ENCODE assay signal across 8 cellular contexts in genomic region chr17:33964344-33964979, GRCh38.
DNase-seq lines count a peak whose midpoint lies in the region; ATAC-seq and TF ChIP-seq lines count a peak whose summit lies in the region.

No MANE protein-coding gene starts in this region.

- H3K36me3 ChIP-seq in upper lobe of right lung (no peaks in the 10 kb centered on the region), ovary (no peaks in the 10 kb centered on the region)

- H3K4me1 Mint-ChIP-seq in activated CD8-positive, alpha-beta T cell treated with anti-CD3 and anti-CD28 coated beads for 36 hours (ENCODE audit: low read depth) = peaks cover 22% of the 10 kb centered on the region

- CTCF ChIA-PET in activated CD8-positive, alpha-beta T cell treated with anti-CD3 and anti-CD28 coated beads for 36 hours (lab: Charles Lee) = interaction anchor here (1.1 to 1.5 kb wide), 4 partner anchors 8 to 397 kb away, joined by 3 to 5 read pairs (median 4); no protein-coding TSS in a partner anchor

- H3K4me1 ChIP-seq in upper lobe of right lung (peaks cover 2% of the 10 kb centered on the region), ovary (ENCODE audit: insufficient read depth) (no peaks in the 10 kb centered on the region)

- H3K9me3 ChIP-seq in upper lobe of right lung (no peaks in the 10 kb centered on the region), ovary (no peaks in the 10 kb centered on the region)

- H3K36me3 Mint-ChIP-seq in activated CD8-positive, alpha-beta T cell treated with anti-CD3 and anti-CD28 coated beads for 36 hours (ENCODE audit: low read depth) = no peaks in the 10 kb centered on the region

- H3K4me3 Mint-ChIP-seq in activated CD8-positive, alpha-beta T cell treated with anti-CD3 and anti-CD28 coated beads for 36 hours = no peak overlapping the region

- peaks cover 5% of the 10 kb centered on the region for H3K27me3 Mint-ChIP-seq in activated CD8-positive, alpha-beta T cell treated with anti-CD3 and anti-CD28 coated beads for 36 hours

- H3K27ac Mint-ChIP-seq in activated CD8-positive, alpha-beta T cell treated with anti-CD3 and anti-CD28 coated beads for 36 hours = no peak overlapping the region

- H3K27me3 ChIP-seq in upper lobe of right lung (no peaks in the 10 kb centered on the region), ovary (no peaks in the 10 kb centered on the region)

- POLR2A ChIA-PET in activated CD8-positive, alpha-beta T cell treated with anti-CD3 and anti-CD28 coated beads for 36 hours (lab: Charles Lee) = no interaction called here

- peak; percentile 26 for DNase-seq in activated CD8-positive, alpha-beta T cell treated with anti-CD3 and anti-CD28 coated beads for 36 hours
- DNase-seq in upper lobe of right lung = no peak
- no peak for DNase-seq in activated effector memory CD4-positive, alpha-beta T cell treated with anti-CD3 and anti-CD28 coated beads, Interleukin-2, amount 50 U/mL, for 16 hours
- no peak for DNase-seq in retina
- DNase-seq in ovary = no peak

- no peaks in the 10 kb centered on the region for H3K9me3 Mint-ChIP-seq in activated CD8-positive, alpha-beta T cell treated with anti-CD3 and anti-CD28 coated beads for 36 hours

- no peak for TF ChIP-seq POLR2A in ovary (IDR thresholded peaks at IDR 0.05)

- no peak for TF ChIP-seq EP300 in ovary (IDR thresholded peaks at IDR 0.05)

- TF ChIP-seq CTCF in GM12872 (IDR thresholded peaks at IDR 0.05; ENCODE audit: insufficient read depth, low read depth, low read length) (peak; percentile 63; the same call in 2 of the 3 replicates), upper lobe of right lung (IDR thresholded peaks at IDR 0.05) (peak; percentile 9), ovary (IDR thresholded peaks at IDR 0.05) (no peak)
- TF ChIP-seq CTCF in activated CD8-positive, alpha-beta T cell treated with anti-CD3 and anti-CD28 coated beads for 36 hours (IDR thresholded peaks at IDR 0.05) = no peak

- H3K4me3 ChIP-seq in upper lobe of right lung (no peak overlapping the region), ovary (no peak overlapping the region)

- ATAC-seq in GM19397 (IDR thresholded peaks at IDR 0.05; ENCODE audit: unreplicated experiment) (peak; percentile 69), HG03280 (IDR thresholded peaks at IDR 0.05; ENCODE audit: unreplicated experiment) (peak; percentile 81), upper lobe of right lung (peak; percentile 46)
- peak; percentile 73 for ATAC-seq in activated CD8-positive, alpha-beta T cell treated with anti-CD3 and anti-CD28 coated beads for 36 hours

- intact Hi-C loops in activated CD8-positive, alpha-beta T cell treated with anti-CD3 and anti-CD28 coated beads for 36 hours (cut with micrococcal nuclease) = no loop called here
- intact Hi-C loops in upper lobe of right lung (cut with DNase I) = no loop called here
- intact Hi-C loops in ovary (cut with DNase I) = no loop called here

- 46 to 55% (median 54%) methylated on average over 5 of the region's 5 CpGs for WGBS in ovary, 3 donors

- H3K27ac ChIP-seq in upper lobe of right lung (no peak overlapping the region), ovary (no peak overlapping the region)

Comparison
In these comparisons a context has a peak if more than half of its experiments do, and no peak if none do; other contexts are left out.
1. CTCF ChIP-seq: peak in GM12872 (single experiment) and upper lobe of right lung (single experiment); none in activated CD8-positive, alpha-beta T cell treated with anti-CD3 and anti-CD28 coated beads for 36 hours (single experiment) and ovary (0 of 3).
2. Peak in every context shown above with its lines, with median percentiles within 50 percentile points of each other: ATAC-seq.